ENCODE assay signal across 11 cellular contexts in the genomic region with DNA sequence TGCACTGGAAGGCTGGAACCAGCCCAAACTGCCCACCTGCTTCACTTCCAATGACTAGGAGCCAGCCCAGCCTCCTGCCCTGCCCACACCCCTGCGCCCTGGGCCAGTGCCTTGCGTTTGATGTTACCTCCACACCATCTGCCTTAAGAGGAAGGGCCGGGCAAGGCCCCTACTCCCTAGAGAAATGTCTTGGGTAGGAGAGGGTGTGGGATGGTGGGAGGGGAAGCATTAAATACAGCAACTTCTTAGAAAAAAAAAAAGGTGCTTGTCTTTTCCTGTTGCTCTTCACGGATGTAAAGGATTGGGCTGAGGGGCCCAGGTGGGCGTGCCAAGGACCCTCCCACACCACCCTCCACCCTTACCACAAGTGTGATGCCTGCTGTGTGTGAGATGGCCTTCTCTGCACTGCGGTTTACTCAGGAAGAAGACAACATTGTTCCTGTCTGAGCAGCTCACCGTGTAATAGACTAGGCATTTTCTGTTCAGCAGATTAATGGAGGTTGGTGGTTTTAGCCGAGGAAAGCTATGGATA.
A peak's percentile ranks its signal among the peaks of the same experiment; 100 is the strongest.
DNase-seq lines count a peak whose midpoint lies in the region; ATAC-seq and TF ChIP-seq lines count a peak whose summit lies in the region.
"Had no signal": no experiment of that assay in that cellular context is flagged by ENCODE, and none has a peak within 500 bp of the region (broad histone marks: within the 10 kb centered on the region; RNA-seq: fewer than 3 reads in every experiment).

No MANE protein-coding gene starts in this region.

- H3K27me3 Mint-ChIP-seq in immature natural killer cell (ENCODE audit: low read depth in 3 of 3): peaks cover 0 to 4% (median 2%) of the 10 kb centered on the region in 3 donors

- H3K9me3 Mint-ChIP-seq in immature natural killer cell: no peaks in the 10 kb centered on the region

- peaks cover 0 to 19% (median 9%) of the 10 kb centered on the region in 3 donors for H3K36me3 Mint-ChIP-seq in immature natural killer cell

- TF ChIP-seq CTCF in upper lobe of right lung (IDR thresholded peaks at IDR 0.05): no peak

- no peak overlapping the region for H3K4me3 ChIP-seq in upper lobe of right lung
- H3K4me3 ChIP-seq in H7 (ENCODE audit: insufficient read depth, low read depth, low read length): no peak overlapping the region

- H3K36me3 ChIP-seq in upper lobe of right lung (no peaks in the 10 kb centered on the region), H7 (replicated peaks; ENCODE audit: control insufficient read depth, insufficient read depth, low read length) (no peaks in the 10 kb centered on the region)

- peak overlapping the region; percentile 82 to 93 (median 85) for H3K4me3 Mint-ChIP-seq in immature natural killer cell

- peaks cover 74 to 79% of the 10 kb centered on the region in 2 donors for H3K4me1 Mint-ChIP-seq in immature natural killer cell

- intact Hi-C loops in upper lobe of right lung (cut with DNase I) (no loop called here), left colon (cut with DNase I, micrococcal nuclease) (loop anchor here in 1 of 2 donors (5.0 kb wide), 1 partner anchor 334 kb away; no protein-coding TSS in a partner anchor)

- no peaks in the 10 kb centered on the region for H3K9me3 ChIP-seq in upper lobe of right lung

- peak; percentile 57 for DNase-seq in stimulated activated CD4-positive, alpha-beta T cell treated with anti-CD3 and anti-CD28 coated beads, Interleukin-15, amount 100 ng/mL, for 24 hours
- DNase-seq in stimulated activated CD4-positive, alpha-beta T cell treated with anti-CD3 and anti-CD28 coated beads, Interleukin-12 subunit alpha, Interleukin-12 subunit beta, amount 100 ng/mL, for 4 hours: no peak
- DNase-seq in activated CD8-positive, alpha-beta memory T cell treated with anti-CD3 and anti-CD28 coated beads, Interleukin-2, amount 50 U/mL, for 4 hours: peak; percentile 66
- DNase-seq in immature natural killer cell (peak; percentile 80 to 82 (median 82)), upper lobe of right lung (no peak), H7 (no peak), left colon (no peak)
- DNase-seq: AML-193, NCI-H82 had no signal

- H3K27ac ChIP-seq in upper lobe of right lung: peak overlapping the region; percentile 70

- ATAC-seq in upper lobe of right lung: peak; percentile 6
- ATAC-seq in GM21367 (IDR thresholded peaks at IDR 0.05; ENCODE audit: unreplicated experiment): no peak
- ATAC-seq in left colon: no peak
- ATAC-seq: right cardiac atrium had no signal

- H3K27ac Mint-ChIP-seq in immature natural killer cell: peak overlapping the region; percentile 91 to 99 (median 96)

- no peaks in the 10 kb centered on the region for H3K27me3 ChIP-seq in upper lobe of right lung
- no peaks in the 10 kb centered on the region for H3K27me3 ChIP-seq in H7 (ENCODE audit: control insufficient read depth, insufficient read depth, low read length)

- H3K4me1 ChIP-seq in upper lobe of right lung: peaks cover 8% of the 10 kb centered on the region

Comparison
In these comparisons a context has a peak if more than half of its experiments do, and no peak if none do; other contexts are left out.
1. DNase-seq: peak in stimulated activated CD4-positive, alpha-beta T cell treated with anti-CD3 and anti-CD28 coated beads, Interleukin-15, amount 100 ng/mL, for 24 hours (single experiment), activated CD8-positive, alpha-beta memory T cell treated with anti-CD3 and anti-CD28 coated beads, Interleukin-2, amount 50 U/mL, for 4 hours (single experiment) and immature natural killer cell (3 of 3); none in stimulated activated CD4-positive, alpha-beta T cell treated with anti-CD3 and anti-CD28 coated beads, Interleukin-12 subunit alpha, Interleukin-12 subunit beta, amount 100 ng/mL, for 4 hours (single experiment), upper lobe of right lung (single experiment), H7 (single experiment) and left colon (0 of 2).